11 cellular contexts compared by ENCODE assay signal in genomic region chr11:134410766-134411165, GRCh38. TPM values are rescaled to one million over a fixed set of nuclear protein-coding genes. Genes with fewer than 3 reads are reported as not detected.
A peak's percentile ranks its signal among the peaks of the same experiment; 100 is the strongest.
DNase-seq lines count a peak whose midpoint lies in the region; ATAC-seq, FAIRE-seq and TF ChIP-seq lines count a peak whose summit lies in the region.
"Had no signal": no experiment of that assay in that cellular context is flagged by ENCODE, and none has a peak within 500 bp of the region (broad histone marks: within the 10 kb centered on the region; RNA-seq: fewer than 3 reads in every experiment).

No MANE protein-coding gene starts in this region.

- no peak overlapping the region for H4K5ac ChIP-seq in H9 (ENCODE audit: insufficient read length, low read depth, low read length)

- no peak overlapping the region for H2BK12ac ChIP-seq in H9 (ENCODE audit: insufficient read length, low read depth, low read length)

- H3K4ac ChIP-seq in H9 (ENCODE audit: low read depth, low read length), result no peak overlapping the region

- peaks cover 52 to 53% of the 10 kb centered on the region in 2 experiments for H3K4me1 Mint-ChIP-seq in H9
- H3K4me1 Mint-ChIP-seq in naive thymus-derived CD8-positive, alpha-beta T cell, result peaks cover 17 to 28% (median 22%) of the 10 kb centered on the region in 4 donors

- no peaks in the 10 kb centered on the region; the same call in 1 of the 2 replicates for H3K79me2 ChIP-seq in H9 (ENCODE audit: insufficient read depth, low read length)

- H2BK120ac ChIP-seq in H9 (ENCODE audit: low read depth, low read length, poor library complexity, severe bottlenecking), result no peak overlapping the region

- no peak overlapping the region for H2BK5ac ChIP-seq in H9 (ENCODE audit: insufficient read length, low read length)

- peaks cover 30% of the 10 kb centered on the region for H3K27me3 Mint-ChIP-seq in H9 (ENCODE audit: low read depth)
- H3K27me3 Mint-ChIP-seq in naive thymus-derived CD8-positive, alpha-beta T cell, result peaks cover 35 to 70% (median 56%) of the 10 kb centered on the region in 5 donors

- H3T11ph ChIP-seq in H9 (ENCODE audit: low read length), result no peak overlapping the region

- H3K9me3 ChIP-seq in BLaER1 (no peaks in the 10 kb centered on the region), H9 (ENCODE audit: control insufficient read depth, low read depth, low read length) (no peaks in the 10 kb centered on the region)
- H3K9me3 ChIP-seq: gastroesophageal sphincter had no signal

- no peak overlapping the region for H2AFZ ChIP-seq in H9 (ENCODE audit: low read length)

- H3K27me3 ChIP-seq in BLaER1 (peaks cover 47% of the 10 kb centered on the region), H9 (ENCODE audit: insufficient read depth, low read length) (no peaks in the 10 kb centered on the region)

- H3K56ac ChIP-seq in H9 (ENCODE audit: insufficient read length, low read depth, low read length), result no peak overlapping the region

- H3K9me3 Mint-ChIP-seq in H9, result no peaks in the 10 kb centered on the region; a peak in 1 of 5 replicates
- H3K9me3 Mint-ChIP-seq in naive thymus-derived CD8-positive, alpha-beta T cell, result no peaks in the 10 kb centered on the region

- H3K9ac ChIP-seq in BLaER1 (0 out of 2 replicates have a peak overlapping the region, but pooled peaks have one; percentile 73), H9 (ENCODE audit: extremely low read depth, insufficient read length, low read length) (no peak overlapping the region)

- H3K27ac Mint-ChIP-seq in H9, result no peak overlapping the region
- H3K27ac Mint-ChIP-seq in naive thymus-derived CD8-positive, alpha-beta T cell, result no peak overlapping the region

- DNase-seq in H9 (no peak), activated gamma-delta T cell (lab: John Stamatoyannopoulos, UW) (no peak), HTR-8/SVneo (ENCODE audit: insufficient read length, low spot score) (no peak), T-helper 9 cell (no peak)
- DNase-seq in naive thymus-derived CD8-positive, alpha-beta T cell, result no peak
- DNase-seq: left ventricle myocardium superior; stimulated activated CD4-positive, alpha-beta T cell treated with anti-CD3 and anti-CD28 coated beads, Interleukin-2, amount 100 ng/mL, for 48 hours had no signal

- H3K27ac ChIP-seq in BLaER1, result no peak overlapping the region
- H3K27ac ChIP-seq in H9 (ENCODE audit: insufficient read length, low read depth, low read length), result no peak overlapping the region
- H3K27ac ChIP-seq in cingulate gyrus (ENCODE audit: low read depth, low read length), result peak overlapping the region; percentile 90
- H3K27ac ChIP-seq: gastroesophageal sphincter had no signal

- no peaks in the 10 kb centered on the region for H3K79me1 ChIP-seq in H9 (ENCODE audit: insufficient read depth, low read depth, low read length, poor library complexity, severe bottlenecking)

- H3K4me1 ChIP-seq in BLaER1 (peaks cover 47% of the 10 kb centered on the region), H9 (ENCODE audit: insufficient read depth, low read length) (peaks cover 20% of the 10 kb centered on the region; the same call in 1 of the 2 replicates)

- H2BK15ac ChIP-seq in H9 (ENCODE audit: low read depth, low read length), result no peak overlapping the region

- no peak overlapping the region; the same call in 1 of the 2 replicates for H3K14ac ChIP-seq in H9 (ENCODE audit: insufficient read depth, low read length)

- TF ChIP-seq CTCF in H9 (conservative IDR thresholded peaks at IDR 0.05), result no peak

- H3K4me3 Mint-ChIP-seq in H9, result peak overlapping the region; percentile 83 to 88
- peak overlapping the region; percentile 45 to 80 (median 71) for H3K4me3 Mint-ChIP-seq in naive thymus-derived CD8-positive, alpha-beta T cell

- POLR2A ChIA-PET in naive thymus-derived CD8-positive, alpha-beta T cell (lab: Charles Lee), result no interaction called here

- peaks cover 22% of the 10 kb centered on the region for H3K23me2 ChIP-seq in H9 (ENCODE audit: insufficient read length, low read depth, low read length, poor library complexity, severe bottlenecking)

- no peak overlapping the region for H3K18ac ChIP-seq in H9 (ENCODE audit: insufficient read length, low read depth, low read length)

- no peak for ATAC-seq in naive thymus-derived CD8-positive, alpha-beta T cell
- no peak for ATAC-seq in HG03045 (IDR thresholded peaks at IDR 0.05; ENCODE audit: unreplicated experiment)
- ATAC-seq: gastroesophageal sphincter, left ventricle myocardium superior had no signal

- H4K91ac ChIP-seq in H9 (ENCODE audit: insufficient read length, low read depth, low read length), result no peak overlapping the region

- no peaks in the 10 kb centered on the region for H3K36me3 ChIP-seq in BLaER1
- H3K36me3 ChIP-seq: gastroesophageal sphincter had no signal

- no peak overlapping the region for H4K8ac ChIP-seq in H9 (replicated peaks; ENCODE audit: insufficient read length, low read depth, low read length)

- H3K4me2 ChIP-seq in BLaER1, result peak overlapping the region; percentile 99
- peak overlapping the region; percentile 61 for H3K4me2 ChIP-seq in H9 (ENCODE audit: insufficient read depth, insufficient read length, low read length)

- peaks cover 0 to 8% (median 3%) of the 10 kb centered on the region in 3 experiments; a peak in 4 of 7 replicates for H3K36me3 Mint-ChIP-seq in H9 (ENCODE audit: insufficient read depth in 1 of 3, low read depth in 3 of 3)
- H3K36me3 Mint-ChIP-seq in naive thymus-derived CD8-positive, alpha-beta T cell, result peaks cover 0 to 2% (median 0%) of the 10 kb centered on the region in 3 donors

- no peak overlapping the region for H3K23ac ChIP-seq in H9 (ENCODE audit: insufficient read length, low read depth, low read length)

- WGBS in H9 (ENCODE audit: extremely low coverage, insufficient read length, low lambda C conversion rate), result no CpG with 5 or more reads among the region's 5 CpGs

- H4K20me1 ChIP-seq in BLaER1 (peaks cover 81% of the 10 kb centered on the region), H9 (ENCODE audit: control insufficient read depth, insufficient read depth, insufficient read length) (peaks cover 4% of the 10 kb centered on the region)

- FAIRE-seq in HTR-8/SVneo (lab: Jason Lieb, UNC), result no peak

- peak overlapping the region; percentile 72 for H3K4me3 ChIP-seq in BLaER1

- no peak overlapping the region for H2AK5ac ChIP-seq in H9 (ENCODE audit: insufficient read length, low read length)

- H2BK20ac ChIP-seq in H9 (ENCODE audit: low read depth, low read length, poor library complexity, severe bottlenecking), result no peak overlapping the region

RNA-seq across cellular contexts. Expression of gene B3GAT1, which starts 1.3 kb away (rescaled TPM):
- 29.3 and 34.3 TPM in 2 replicates for total RNA-seq in H9 (2021)
- total RNA-seq in naive thymus-derived CD8-positive, alpha-beta T cell, result under 1 TPM in 1 of 2 experiments, not detected in 1; 0.05 TPM
- not detected for polyA plus RNA-seq in naive thymus-derived CD8-positive, alpha-beta T cell

Comparison
In these comparisons a context has a peak if more than half of its experiments do, and no peak if none do; other contexts are left out.
1. RNA of gene B3GAT1, which starts 1.3 kb away (total RNA-seq): 29.3 to 34.3 TPM in H9; 0.05 TPM in naive thymus-derived CD8-positive, alpha-beta T cell; every median in the first group is over 10 times any median in the second.